1 cellular context compared by ENCODE assay signal in the genomic region with DNA sequence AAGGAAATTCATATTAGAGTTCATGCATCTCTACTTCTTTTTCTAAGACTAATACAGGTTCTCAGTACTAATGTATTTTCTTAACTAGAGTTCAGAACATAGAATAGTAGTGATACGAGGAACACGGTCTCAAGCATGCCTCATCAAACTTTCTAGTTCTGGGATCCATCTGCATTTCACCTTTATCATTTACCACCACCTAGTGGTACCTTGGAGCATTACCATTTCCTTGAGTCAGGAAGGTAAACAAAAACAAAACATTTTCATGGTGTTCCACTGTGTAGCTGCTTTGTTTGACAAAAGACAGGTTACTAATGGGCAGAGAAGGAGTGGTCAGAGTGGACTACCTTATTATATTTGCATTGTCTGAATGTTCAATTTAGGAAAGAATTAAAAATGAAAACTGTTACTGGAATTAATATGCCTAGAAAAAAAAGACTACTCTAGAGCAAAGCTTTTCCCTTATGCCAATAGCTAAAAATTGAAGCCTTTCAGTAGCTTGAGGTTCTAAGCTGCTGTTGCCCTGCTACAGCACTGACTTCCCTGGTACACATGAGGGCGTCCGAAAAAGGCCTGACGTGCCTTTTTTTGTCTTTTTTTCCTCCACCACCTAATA.
TF ChIP-seq lines count a peak whose summit lies in the region.

No MANE protein-coding gene starts in this region.

TF ChIP-seq in HepG2, 621 proteins besides CTCF, POLR2A, EP300 and RAD21:
- TF ChIP-seq FOXK1 (CRISPR knock-in tag; IDR thresholded peaks at IDR 0.05; ENCODE audit: borderline replicate concordance, low read depth) (peak; percentile 57; the same call in 1 of the 2 replicates), MTF2 (CRISPR knock-in tag; IDR thresholded peaks at IDR 0.05; ENCODE audit: borderline replicate concordance) (no peak), SRF (IDR thresholded peaks at IDR 0.05; ENCODE audit: low read depth, low read length) (no peak), FOXA3 (CRISPR knock-in tag; IDR thresholded peaks at IDR 0.05) (peak; percentile 80), MIXL1 (CRISPR knock-in tag; IDR thresholded peaks at IDR 0.05) (0 out of 2 replicates have a peak, but pooled peaks have one; percentile 27), FOXA1 (IDR thresholded peaks at IDR 0.05) (no peak), FOXA1 (CRISPR knock-in tag; IDR thresholded peaks at IDR 0.05) (peak; percentile 70), DMAP1 (CRISPR knock-in tag; IDR thresholded peaks at IDR 0.05) (0 out of 2 replicates have a peak, but pooled peaks have one; percentile 21), FOXP1 (IDR thresholded peaks at IDR 0.05) (no peak), FOXP1 (CRISPR knock-in tag; IDR thresholded peaks at IDR 0.05) (peak; percentile 35; the same call in 1 of the 2 replicates), ZNF782 (CRISPR knock-in tag; IDR thresholded peaks at IDR 0.05; ENCODE audit: borderline replicate concordance) (no peak), ZBTB38 (CRISPR knock-in tag; IDR thresholded peaks at IDR 0.05) (no peak), PHF20 (CRISPR knock-in tag; IDR thresholded peaks at IDR 0.05) (no peak), ETV5 (CRISPR knock-in tag; IDR thresholded peaks at IDR 0.05; ENCODE audit: borderline replicate concordance) (no peak), ZNF317 (CRISPR knock-in tag; IDR thresholded peaks at IDR 0.05) (no peak), ISX (CRISPR knock-in tag; conservative IDR thresholded peaks at IDR 0.05) (no peak), ZNF788 (CRISPR knock-in tag; IDR thresholded peaks at IDR 0.05; ENCODE audit: borderline replicate concordance) (no peak), KDM3A (CRISPR knock-in tag; IDR thresholded peaks at IDR 0.05; ENCODE audit: low read depth) (0 out of 2 replicates have a peak, but pooled peaks have one; percentile 30), STAG1 (CRISPR knock-in tag; IDR thresholded peaks at IDR 0.05) (peak; percentile 89), ELF3 (CRISPR knock-in tag; IDR thresholded peaks at IDR 0.05) (peak; percentile 38; the same call in 1 of the 2 replicates), ZSCAN21 (CRISPR knock-in tag; IDR thresholded peaks at IDR 0.05; ENCODE audit: borderline replicate concordance) (no peak), ZNF766 (CRISPR knock-in tag; IDR thresholded peaks at IDR 0.05; ENCODE audit: borderline replicate concordance) (no peak), SMC3 (IDR thresholded peaks at IDR 0.05; ENCODE audit: low read length) (peak; percentile 81), ZNF44 (CRISPR knock-in tag; IDR thresholded peaks at IDR 0.05) (no peak)
- TF ChIP-seq, protein P1, sequence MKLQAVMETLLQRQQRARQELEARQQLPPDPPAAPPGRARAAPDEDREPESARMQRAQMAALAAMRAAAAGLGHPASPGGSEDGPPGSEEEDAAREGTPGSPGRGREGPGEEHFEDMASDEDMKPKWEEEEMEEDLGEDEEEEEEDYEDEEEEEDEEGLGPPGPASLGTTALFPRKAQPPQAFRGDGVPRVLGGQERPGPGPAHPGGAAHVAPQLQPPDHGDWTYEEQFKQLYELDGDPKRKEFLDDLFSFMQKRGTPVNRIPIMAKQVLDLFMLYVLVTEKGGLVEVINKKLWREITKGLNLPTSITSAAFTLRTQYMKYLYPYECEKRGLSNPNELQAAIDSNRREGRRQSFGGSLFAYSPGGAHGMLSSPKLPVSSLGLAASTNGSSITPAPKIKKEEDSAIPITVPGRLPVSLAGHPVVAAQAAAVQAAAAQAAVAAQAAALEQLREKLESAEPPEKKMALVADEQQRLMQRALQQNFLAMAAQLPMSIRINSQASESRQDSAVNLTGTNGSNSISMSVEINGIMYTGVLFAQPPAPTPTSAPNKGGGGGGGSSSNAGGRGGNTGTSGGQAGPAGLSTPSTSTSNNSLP (IDR thresholded peaks at IDR 0.05; ENCODE audit: low read depth, low read length), result no peak
- TF ChIP-seq, protein P2, sequence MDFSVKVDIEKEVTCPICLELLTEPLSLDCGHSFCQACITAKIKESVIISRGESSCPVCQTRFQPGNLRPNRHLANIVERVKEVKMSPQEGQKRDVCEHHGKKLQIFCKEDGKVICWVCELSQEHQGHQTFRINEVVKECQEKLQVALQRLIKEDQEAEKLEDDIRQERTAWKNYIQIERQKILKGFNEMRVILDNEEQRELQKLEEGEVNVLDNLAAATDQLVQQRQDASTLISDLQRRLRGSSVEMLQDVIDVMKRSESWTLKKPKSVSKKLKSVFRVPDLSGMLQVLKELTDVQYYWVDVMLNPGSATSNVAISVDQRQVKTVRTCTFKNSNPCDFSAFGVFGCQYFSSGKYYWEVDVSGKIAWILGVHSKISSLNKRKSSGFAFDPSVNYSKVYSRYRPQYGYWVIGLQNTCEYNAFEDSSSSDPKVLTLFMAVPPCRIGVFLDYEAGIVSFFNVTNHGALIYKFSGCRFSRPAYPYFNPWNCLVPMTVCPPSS (IDR thresholded peaks at IDR 0.05), result no peak
